Comparison of ENCODE assay signal across 12 cellular contexts in genomic region chr14:53962954-53963490, GRCh38. TPM values are rescaled to one million over a fixed set of nuclear protein-coding genes. Genes with fewer than 3 reads are reported as not detected.
A peak's percentile ranks its signal among the peaks of the same experiment; 100 is the strongest.
DNase-seq lines count a peak whose midpoint lies in the region; ATAC-seq and TF ChIP-seq lines count a peak whose summit lies in the region.
"Had no signal": no experiment of that assay in that cellular context is flagged by ENCODE, and none has a peak within 500 bp of the region (broad histone marks: within the 10 kb centered on the region; RNA-seq: fewer than 3 reads in every experiment).

No MANE protein-coding gene starts in this region.

- TF ChIP-seq POLR2A in right lobe of liver (IDR thresholded peaks at IDR 0.05) (no peak), transverse colon (IDR thresholded peaks at IDR 0.05) (no peak)

- H3K4me1 ChIP-seq in ectodermal cell (ENCODE audit: control insufficient read depth, insufficient read depth, low read length) (no peaks in the 10 kb centered on the region), right lobe of liver (peaks cover 0 to 7% (median 0%) of the 10 kb centered on the region in 4 donors), skeletal muscle tissue (ENCODE audit: control insufficient read depth in 3 of 3, insufficient read depth in 3 of 3, low read length in 3 of 3) (peaks cover 10 to 11% (median 10%) of the 10 kb centered on the region in 3 donors), transverse colon (peaks cover 0 to 12% (median 3%) of the 10 kb centered on the region in 4 donors)

- H3K4me3 ChIP-seq in ectodermal cell (ENCODE audit: insufficient read depth, low read depth, low read length) (peak overlapping the region; percentile 14), right lobe of liver (peak overlapping the region; percentile 6 to 26 (median 17)), skeletal muscle tissue (ENCODE audit: low read length in 3 of 3) (peak overlapping the region; percentile 40 to 56 (median 44)), transverse colon (peak overlapping the region in 2 of 4 donors; percentile 17 to 37)

- no peak overlapping the region for H3K27ac ChIP-seq in ectodermal cell (ENCODE audit: insufficient read depth, low read depth, low read length, poor library complexity, severe bottlenecking)
- H3K27ac ChIP-seq in right lobe of liver: no peak overlapping the region
- no peak overlapping the region for H3K27ac ChIP-seq in skeletal muscle tissue (ENCODE audit: low read depth, low read length)
- no peak overlapping the region for H3K27ac ChIP-seq in transverse colon

- H3K9me3 Mint-ChIP-seq in CD14-positive monocyte: peaks cover 0 to 17% (median 5%) of the 10 kb centered on the region in 7 donors
- H3K9me3 Mint-ChIP-seq: activated T-cell treated with anti-CD3 and anti-CD28 coated beads, Interleukin-2, amount 50 U/mL, for 72 hours had no signal

- H3K36me3 ChIP-seq in ectodermal cell (ENCODE audit: control insufficient read depth, insufficient read depth, low read length) (no peaks in the 10 kb centered on the region), right lobe of liver (no peaks in the 10 kb centered on the region), skeletal muscle tissue (ENCODE audit: control insufficient read depth in 3 of 3, insufficient read depth in 3 of 3, low read length in 3 of 3) (no peaks in the 10 kb centered on the region), transverse colon (no peaks in the 10 kb centered on the region)

- H3K36me3 Mint-ChIP-seq in CD14-positive monocyte: no peaks in the 10 kb centered on the region

- peak; percentile 72 for DNase-seq in HT-29 (ENCODE audit: low spot score)
- no peak for DNase-seq in right lobe of liver
- DNase-seq in CD14-positive monocyte (ENCODE audit: low spot score): no peak
- no peak for DNase-seq in stimulated activated CD4-positive, alpha-beta T cell treated with anti-CD3 and anti-CD28 coated beads, Interleukin-1b, Interleukin-23, amount 100 ng/mL, for 48 hours
- DNase-seq in transverse colon: no peak
- DNase-seq: KBM-7, nucleus accumbens, RPMI8226 had no signal

- H3K4me1 Mint-ChIP-seq in CD14-positive monocyte: no peaks in the 10 kb centered on the region

- H3K27me3 ChIP-seq in ectodermal cell (ENCODE audit: control insufficient read depth, insufficient read depth, low read length, poor library complexity, severe bottlenecking): peaks cover 51% of the 10 kb centered on the region
- peaks cover 0 to 8% of the 10 kb centered on the region in 2 donors for H3K27me3 ChIP-seq in right lobe of liver
- H3K27me3 ChIP-seq in skeletal muscle tissue (ENCODE audit: control insufficient read depth in 3 of 3, insufficient read depth in 3 of 3, low read length in 3 of 3): peaks cover 18 to 33% (median 21%) of the 10 kb centered on the region in 3 donors
- peaks cover 32% of the 10 kb centered on the region for H3K27me3 ChIP-seq in transverse colon

- H3K27ac Mint-ChIP-seq in CD14-positive monocyte: no peak overlapping the region
- H3K27ac Mint-ChIP-seq: activated T-cell treated with anti-CD3 and anti-CD28 coated beads, Interleukin-2, amount 50 U/mL, for 72 hours had no signal

- peak overlapping the region in 1 of 2 donors; percentile 64 for H3K4me3 Mint-ChIP-seq in CD14-positive monocyte

- intact Hi-C loops in right lobe of liver (cut with DNase I) (no loop called here), CD14-positive monocyte (cut with micrococcal nuclease) (no loop called here), transverse colon (cut with DNase I; ENCODE audit: low total_unique reads) (no loop called here)

- H3K9ac ChIP-seq in skeletal muscle tissue (ENCODE audit: low read depth in 1 of 3, low read length in 3 of 3): peak overlapping the region in 2 of 3 donors; percentile 6 to 42

- H3K9me3 ChIP-seq in ectodermal cell (ENCODE audit: control insufficient read depth, low read length) (no peaks in the 10 kb centered on the region), right lobe of liver (no peaks in the 10 kb centered on the region), skeletal muscle tissue (ENCODE audit: control insufficient read depth in 3 of 3, low read length in 3 of 3) (no peaks in the 10 kb centered on the region), transverse colon (no peaks in the 10 kb centered on the region)

- TF ChIP-seq CTCF in right lobe of liver (IDR thresholded peaks at IDR 0.05) (no peak), CD14-positive monocyte (IDR thresholded peaks at IDR 0.05) (no peak), transverse colon (IDR thresholded peaks at IDR 0.05) (no peak)

- in situ Hi-C loops in transverse colon (cut with MboI; ENCODE audit: low pct_ligation_motif_present in 1 of 4, low pct_unique_long_range_greater_than_20kb in 1 of 4, low sequenced_read_pairs in 3 of 4): loop anchor here in 1 of 4 donors (25.0 kb wide), 1 partner anchor 374 kb away; no protein-coding TSS in a partner anchor

- WGBS in ectodermal cell, 2 experiments: 67 to 72% methylated on average over 16 of the region's 16 CpGs
- 16% methylated on average over 5 of the region's 16 CpGs for WGBS in right lobe of liver (ENCODE audit: insufficient coverage, low coverage, low lambda C conversion rate, missing lambda C conversion rate)
- WGBS in transverse colon (ENCODE audit: low coverage in 1 of 2), 2 donors: 28 to 60% methylated on average over 1 to 16 of the region's 16 CpGs

- ATAC-seq in right lobe of liver (no peak), GM21526 (IDR thresholded peaks at IDR 0.05; ENCODE audit: low FRiP score, unreplicated experiment) (no peak)

- peaks cover 35 to 68% (median 44%) of the 10 kb centered on the region in 3 donors for H3K27me3 Mint-ChIP-seq in CD14-positive monocyte (ENCODE audit: low read depth in 3 of 3)

- TF ChIP-seq EP300 in transverse colon (IDR thresholded peaks at IDR 0.05; ENCODE audit: low read depth): no peak

RNA-seq across cellular contexts. Expression of gene BMP4, which starts 6.4 kb away (rescaled TPM):
- total RNA-seq in HT-29 (2014; rRNA removed; shearing (Covaris generic)): 362 and 395 TPM in 2 replicates
- 64.6 TPM for polyA plus RNA-seq in ectodermal cell (2013, experiment 1 of 4)
- polyA plus RNA-seq in ectodermal cell (2013, experiment 2 of 4): 53.2 TPM
- 50.4 TPM for polyA plus RNA-seq in ectodermal cell (2013, experiment 3 of 4)
- 62.6 TPM for polyA plus RNA-seq in ectodermal cell (2013, experiment 4 of 4)
- 1 to 10 TPM; 1.8 to 3.1 (median 2.4) TPM for total RNA-seq in right lobe of liver
- 5.2 TPM for total RNA-seq in skeletal muscle tissue
- polyA plus RNA-seq in CD14-positive monocyte: under 1 TPM in 1 of 2 donors, not detected in 1; 0.28 TPM
- 10 to 100 TPM in 3 of 4 donors, 1 to 10 TPM in 1; 7.2 to 56.5 (median 12.4) TPM for total RNA-seq in transverse colon
